In genomic region chr1:99481391-99481996, GRCh38 we compare ENCODE assay signal across 8 cellular contexts.
DNase-seq lines count a peak whose midpoint lies in the region; ATAC-seq and FAIRE-seq lines count a peak whose summit lies in the region.

No MANE protein-coding gene starts in this region.

- no peak overlapping the region for H3K4me3 ChIP-seq in mesendoderm (ENCODE audit: low read length)

- H3K79me1 ChIP-seq in mesendoderm (ENCODE audit: low read length), result no peaks in the 10 kb centered on the region

- H3K27me3 ChIP-seq in mesendoderm (ENCODE audit: insufficient read depth, low read length, poor library complexity), result no peaks in the 10 kb centered on the region

- peak; percentile 78 for ATAC-seq in GM21786 (IDR thresholded peaks at IDR 0.05; ENCODE audit: unreplicated experiment)

- H2BK15ac ChIP-seq in mesendoderm (replicated peaks; ENCODE audit: low read depth), result no peak overlapping the region

- H3K27ac ChIP-seq in mesendoderm (ENCODE audit: low read depth, low read length), result no peak overlapping the region

- no peak overlapping the region for H3K23ac ChIP-seq in mesendoderm (ENCODE audit: low read length)

- no peaks in the 10 kb centered on the region for H3K79me2 ChIP-seq in mesendoderm (ENCODE audit: control insufficient read depth, insufficient read depth, low read length)

- peak; percentile 96 for FAIRE-seq in endometrium (lab: Jason Lieb, UNC)

- no peak overlapping the region for H3K4ac ChIP-seq in mesendoderm (ENCODE audit: low read depth, low read length)

- no peak overlapping the region for H4K5ac ChIP-seq in mesendoderm (ENCODE audit: low read length)

- peak; percentile 1 for DNase-seq in activated CD8-positive, alpha-beta memory T cell treated with anti-CD3 and anti-CD28 coated beads, Interleukin-2, amount 50 U/mL, for 24 hours (ENCODE audit: extremely low read depth)
- no peak for DNase-seq in activated CD8-positive, alpha-beta memory T cell treated with anti-CD3 and anti-CD28 coated beads, Interleukin-2, amount 50 U/mL, for 48 hours
- DNase-seq in NCI-H1048 (lab: John Stamatoyannopoulos, UW) (peak; percentile 45), SKM-1 (lab: John Stamatoyannopoulos, UW; ENCODE audit: unreplicated experiment) (peak; percentile 57), mesendoderm (peak; percentile 71), cerebellar nuclear complex (lab: John Stamatoyannopoulos, UW) (no peak)

- no peak overlapping the region for H2BK5ac ChIP-seq in mesendoderm (ENCODE audit: low read length)

- H4K8ac ChIP-seq in mesendoderm (ENCODE audit: low read depth, low read length), result no peak overlapping the region

- H3K56ac ChIP-seq in mesendoderm (ENCODE audit: low read length), result no peak overlapping the region

- H3K18ac ChIP-seq in mesendoderm (ENCODE audit: low read length), result no peak overlapping the region

- no peak overlapping the region for H3K4me2 ChIP-seq in mesendoderm (ENCODE audit: low read length)

- no peaks in the 10 kb centered on the region for H3K36me3 ChIP-seq in mesendoderm (ENCODE audit: control insufficient read depth, insufficient read depth, low read length)

- H2AK5ac ChIP-seq in mesendoderm (ENCODE audit: low read length), result no peak overlapping the region

- no peaks in the 10 kb centered on the region for H3K4me1 ChIP-seq in mesendoderm (ENCODE audit: control insufficient read depth, low read depth, low read length)

- H3K9ac ChIP-seq in mesendoderm (ENCODE audit: low read length), result no peak overlapping the region

- H2BK120ac ChIP-seq in mesendoderm (ENCODE audit: low read depth, low read length), result no peak overlapping the region

Comparison
In these comparisons a context has a peak if more than half of its experiments do, and no peak if none do; other contexts are left out.
1. DNase-seq: peak in activated CD8-positive, alpha-beta memory T cell treated with anti-CD3 and anti-CD28 coated beads, Interleukin-2, amount 50 U/mL, for 24 hours (single experiment), NCI-H1048 (single experiment), SKM-1 (single experiment) and mesendoderm (single experiment); none in activated CD8-positive, alpha-beta memory T cell treated with anti-CD3 and anti-CD28 coated beads, Interleukin-2, amount 50 U/mL, for 48 hours (single experiment) and cerebellar nuclear complex (0 of 2).